ENCODE assay signal across 10 cellular contexts in genomic region chr14:90645842-90646443, GRCh38.
DNase-seq lines count a peak whose midpoint lies in the region; ATAC-seq, FAIRE-seq and TF ChIP-seq lines count a peak whose summit lies in the region.
"Had no signal": no experiment of that assay in that cellular context is flagged by ENCODE, and none has a peak within 500 bp of the region (broad histone marks: within the 10 kb centered on the region; RNA-seq: fewer than 3 reads in every experiment).

No MANE protein-coding gene starts in this region.

- H3K4me1 ChIP-seq in cardiac muscle cell (ENCODE audit: low read depth) (peaks cover 17% of the 10 kb centered on the region), heart right ventricle (peaks cover 2 to 45% (median 27%) of the 10 kb centered on the region in 9 donors), kidney (ENCODE audit: control insufficient read depth in 1 of 2, insufficient read depth in 1 of 2, low read depth in 1 of 2, low read length in 2 of 2) (peaks cover 5 to 6% of the 10 kb centered on the region in 2 donors), upper lobe of right lung (peaks cover 31% of the 10 kb centered on the region)

- H3K36me3 ChIP-seq in cardiac muscle cell = no peaks in the 10 kb centered on the region
- H3K36me3 ChIP-seq in heart right ventricle = peaks cover 0 to 55% (median 5%) of the 10 kb centered on the region in 9 donors
- peaks cover 6 to 7% of the 10 kb centered on the region in 2 donors for H3K36me3 ChIP-seq in kidney (ENCODE audit: control insufficient read depth in 1 of 2, insufficient read depth in 2 of 2, low read length in 2 of 2)
- H3K36me3 ChIP-seq in upper lobe of right lung = no peaks in the 10 kb centered on the region

- no peak overlapping the region for H3K27ac ChIP-seq in cardiac muscle cell
- H3K27ac ChIP-seq in heart right ventricle = peak overlapping the region in 2 of 10 donors; percentile 22 to 37
- no peak overlapping the region for H3K27ac ChIP-seq in kidney (ENCODE audit: low read depth in 2 of 2, low read length in 2 of 2)
- H3K27ac ChIP-seq in upper lobe of right lung = peak overlapping the region; percentile 42

- 89 to 94% methylated on average over 6 of the region's 6 CpGs for WGBS in heart right ventricle, 2 donors

- H3K4me3 ChIP-seq in cardiac muscle cell = no peak overlapping the region
- no peak overlapping the region for H3K4me3 ChIP-seq in heart right ventricle
- H3K4me3 ChIP-seq in astrocyte of the cerebellum (ENCODE audit: low read depth, low read length) = no peak overlapping the region
- no peak overlapping the region for H3K4me3 ChIP-seq in kidney (ENCODE audit: low read length in 2 of 2)
- no peak overlapping the region for H3K4me3 ChIP-seq in upper lobe of right lung
- H3K4me3 ChIP-seq: upper lobe of left lung had no signal

- DNase-seq in cardiac muscle cell (ENCODE audit: low read depth in 1 of 2, low spot score in 1 of 2) (peak; percentile 41 to 55), heart right ventricle (no peak), astrocyte of the cerebellum (ENCODE audit: low read depth) (peak; percentile 29), kidney (peak; percentile 83), upper lobe of right lung (no peak), NCI-H69 (lab: John Stamatoyannopoulos, UW) (no peak)
- DNase-seq: NCI-H345, upper lobe of left lung had no signal

- TF ChIP-seq CTCF in cardiac muscle cell (IDR thresholded peaks at IDR 0.05; ENCODE audit: low read depth, low read length) (no peak), heart right ventricle (IDR thresholded peaks at IDR 0.05) (no peak), astrocyte of the cerebellum (IDR thresholded peaks at IDR 0.05; ENCODE audit: low read depth, low read length, missing control alignments) (no peak), kidney (IDR thresholded peaks at IDR 0.05; ENCODE audit: borderline replicate concordance, extremely low read depth, insufficient read depth) (no peak), upper lobe of right lung (IDR thresholded peaks at IDR 0.05) (no peak)

- intact Hi-C loops in heart right ventricle (cut with DNase I) = no loop called here
- intact Hi-C loops in kidney (cut with DNase I) = no loop called here
- intact Hi-C loops in upper lobe of right lung (cut with DNase I) = no loop called here

- H3K9me3 ChIP-seq in cardiac muscle cell (ENCODE audit: low read depth) (no peaks in the 10 kb centered on the region), heart right ventricle (no peaks in the 10 kb centered on the region), kidney (ENCODE audit: control insufficient read depth in 1 of 2, low read length in 2 of 2) (no peaks in the 10 kb centered on the region), upper lobe of right lung (no peaks in the 10 kb centered on the region)
- H3K9me3 ChIP-seq: upper lobe of left lung had no signal

- no peaks in the 10 kb centered on the region for H3K27me3 ChIP-seq in cardiac muscle cell
- no peaks in the 10 kb centered on the region for H3K27me3 ChIP-seq in heart right ventricle
- no peaks in the 10 kb centered on the region for H3K27me3 ChIP-seq in upper lobe of right lung
- H3K27me3 ChIP-seq: upper lobe of left lung had no signal

- ATAC-seq in heart right ventricle (no peak), upper lobe of right lung (peak; percentile 85), HG02981 (IDR thresholded peaks at IDR 0.05; ENCODE audit: unreplicated experiment) (no peak), HG02678 (IDR thresholded peaks at IDR 0.05; ENCODE audit: unreplicated experiment) (no peak)

- in situ Hi-C loops in astrocyte of the cerebellum (cut with HindIII; ENCODE audit: low sequenced_read_pairs) = loop anchor here (5.0 kb wide), 1 partner anchor 34 kb away; no protein-coding TSS in a partner anchor

- H3K9ac ChIP-seq in kidney (ENCODE audit: low read length in 2 of 2) = no peak overlapping the region

- FAIRE-seq in kidney (lab: Jason Lieb, UNC) = no peak

Comparison
In these comparisons a context has a peak if more than half of its experiments do, and no peak if none do; other contexts are left out.
1. DNase-seq: peak in cardiac muscle cell (2 of 2), astrocyte of the cerebellum (single experiment) and kidney (single experiment); none in heart right ventricle (0 of 2), upper lobe of right lung (single experiment) and NCI-H69 (single experiment).